ENCODE assay signal across 12 cellular contexts in the genomic region with DNA sequence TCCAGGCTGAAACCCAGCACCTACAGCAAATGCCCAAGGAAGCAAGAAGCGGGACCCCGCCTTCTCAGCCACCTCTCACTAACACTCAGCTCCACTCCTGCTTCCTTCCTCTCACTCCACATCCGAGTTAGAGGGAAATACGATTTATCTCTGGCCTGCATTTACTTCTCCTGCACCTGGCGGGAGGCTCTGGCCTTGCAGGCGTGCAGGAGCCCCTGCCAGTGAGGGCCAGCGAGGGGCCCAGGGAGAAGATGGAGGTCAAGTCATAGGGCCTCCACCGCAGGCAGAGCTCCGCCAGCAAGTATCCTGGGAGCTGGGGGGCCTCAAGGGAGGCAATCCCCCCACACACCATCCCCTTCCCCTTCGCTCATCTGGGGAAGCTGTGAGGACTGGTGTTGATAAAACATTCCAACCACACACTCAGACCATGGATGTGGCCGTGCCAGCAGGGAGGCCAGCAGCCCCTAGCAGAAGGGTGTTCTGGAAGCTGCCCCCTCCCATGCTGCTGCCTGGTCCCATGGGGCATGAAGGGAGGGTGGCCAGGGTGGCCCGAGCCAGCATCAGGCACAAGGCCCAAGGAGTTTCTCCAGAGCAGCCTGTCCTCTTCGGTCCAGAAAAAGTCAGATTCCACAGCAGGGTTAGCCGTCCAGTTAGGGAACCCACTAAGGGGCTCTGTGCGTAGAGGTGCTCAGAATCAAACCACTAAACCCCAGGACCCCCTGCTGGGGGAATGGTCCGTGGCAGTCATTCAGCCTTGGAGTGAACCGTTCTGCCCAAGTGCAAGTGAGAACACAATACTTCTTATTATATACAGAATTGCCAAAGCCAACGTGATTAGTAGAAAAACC.
DNase-seq lines count a peak whose midpoint lies in the region; ATAC-seq, FAIRE-seq and TF ChIP-seq lines count a peak whose summit lies in the region.
"Had no signal": no experiment of that assay in that cellular context is flagged by ENCODE, and none has a peak within 500 bp of the region (broad histone marks: within the 10 kb centered on the region; RNA-seq: fewer than 3 reads in every experiment).

No MANE protein-coding gene starts in this region.

- intact Hi-C loops in spleen (cut with DNase I; ENCODE audit: low total_unique reads): no loop called here

- H3K36me3 Mint-ChIP-seq in H9 (ENCODE audit: insufficient read depth in 1 of 3, low read depth in 3 of 3): peaks cover 7 to 11% (median 9%) of the 10 kb centered on the region in 3 experiments

- no peaks in the 10 kb centered on the region for H3K27me3 ChIP-seq in H9 (ENCODE audit: insufficient read depth, low read length)
- H3K27me3 ChIP-seq in spleen (replicated peaks in 1 of 7): no peaks in the 10 kb centered on the region

- no peak overlapping the region for H3T11ph ChIP-seq in H9 (ENCODE audit: low read length)

- DNase-seq in H9 (peak; percentile 18), caudate nucleus (lab: John Stamatoyannopoulos, UW) (no peak), left lobe of liver (ENCODE audit: low spot score) (peak; percentile 37), spleen (peak; percentile 66), HTR-8/SVneo (ENCODE audit: insufficient read length, low spot score) (no peak), KG1 (lab: John Stamatoyannopoulos, UW) (no peak), germinal center (ENCODE audit: low spot score) (no peak)
- DNase-seq: DMS153, NCI-H2171 had no signal

- peaks cover 11 to 18% of the 10 kb centered on the region in 2 experiments for H3K4me1 Mint-ChIP-seq in H9

- peak overlapping the region in 4 of 8 donors; percentile 4 to 54 (median 33) for H3K4me3 ChIP-seq in spleen

- no peak for FAIRE-seq in HTR-8/SVneo (lab: Jason Lieb, UNC)

- H3K4me2 ChIP-seq in H9 (ENCODE audit: insufficient read depth, insufficient read length, low read length): no peak overlapping the region

- H2BK15ac ChIP-seq in H9 (ENCODE audit: low read depth, low read length): no peak overlapping the region

- no peak overlapping the region for H3K14ac ChIP-seq in H9 (ENCODE audit: insufficient read depth, low read length)

- H3K27me3 Mint-ChIP-seq in H9 (ENCODE audit: low read depth): no peaks in the 10 kb centered on the region
- H3K27me3 Mint-ChIP-seq: memory B cell had no signal

- no peak overlapping the region for H3K18ac ChIP-seq in H9 (ENCODE audit: insufficient read length, low read depth, low read length)

- H3K4ac ChIP-seq in H9 (ENCODE audit: low read depth, low read length): no peak overlapping the region

- H4K5ac ChIP-seq in H9 (ENCODE audit: insufficient read length, low read depth, low read length): no peak overlapping the region

- peaks cover 0 to 16% (median 0%) of the 10 kb centered on the region in 6 donors for H3K36me3 ChIP-seq in spleen

- H2BK20ac ChIP-seq in H9 (ENCODE audit: low read depth, low read length, poor library complexity, severe bottlenecking): no peak overlapping the region

- TF ChIP-seq POLR2A in spleen (IDR thresholded peaks at IDR 0.05): no peak

- H3K9me3 Mint-ChIP-seq in H9: peaks cover 6 to 8% of the 10 kb centered on the region in 2 experiments; a peak in 4 of 5 replicates

- peaks cover 10% of the 10 kb centered on the region for H3K79me1 ChIP-seq in H9 (ENCODE audit: insufficient read depth, low read depth, low read length, poor library complexity, severe bottlenecking)

- H3K27ac ChIP-seq in H9 (ENCODE audit: insufficient read length, low read depth, low read length) (no peak overlapping the region), caudate nucleus (ENCODE audit: low read depth, low read length) (peak overlapping the region; percentile 71), spleen (peak overlapping the region; percentile 48 to 86 (median 71))
- H3K27ac ChIP-seq: epithelial cell of prostate had no signal

- H3K4me1 ChIP-seq in H9 (ENCODE audit: insufficient read depth, low read length): no peaks in the 10 kb centered on the region
- peaks cover 3 to 87% (median 45%) of the 10 kb centered on the region in 6 donors for H3K4me1 ChIP-seq in spleen

- no peaks in the 10 kb centered on the region for H3K23me2 ChIP-seq in H9 (ENCODE audit: insufficient read length, low read depth, low read length, poor library complexity, severe bottlenecking)

- no peak overlapping the region for H3K23ac ChIP-seq in H9 (ENCODE audit: insufficient read length, low read depth, low read length)

- H4K20me1 ChIP-seq in H9 (ENCODE audit: control insufficient read depth, insufficient read depth, insufficient read length): peaks cover 6% of the 10 kb centered on the region

- no peak overlapping the region for H2BK5ac ChIP-seq in H9 (ENCODE audit: insufficient read length, low read length)

- no peak overlapping the region for H4K91ac ChIP-seq in H9 (ENCODE audit: insufficient read length, low read depth, low read length)

- H2AK5ac ChIP-seq in H9 (ENCODE audit: insufficient read length, low read length): no peak overlapping the region

- peaks cover 9% of the 10 kb centered on the region; the same call in 1 of the 2 replicates for H3K79me2 ChIP-seq in H9 (ENCODE audit: insufficient read depth, low read length)

- ATAC-seq in left lobe of liver (no peak), HG03439 (IDR thresholded peaks at IDR 0.05; ENCODE audit: unreplicated experiment) (no peak)

- no peak overlapping the region for H3K4me3 Mint-ChIP-seq in H9
- H3K4me3 Mint-ChIP-seq: memory B cell had no signal

- no peak overlapping the region for H2AFZ ChIP-seq in H9 (ENCODE audit: low read length)

- no CpG with 5 or more reads among the region's 18 CpGs for WGBS in H9 (ENCODE audit: extremely low coverage, insufficient read length, low lambda C conversion rate)
- whole genome bisulfite sequencing in spleen, 5 donors: 65 to 76% (median 74%) methylated on average over 9 to 18 of the region's 18 CpGs

- H3K9me3 ChIP-seq in H9 (ENCODE audit: control insufficient read depth, low read depth, low read length) (no peaks in the 10 kb centered on the region), spleen (no peaks in the 10 kb centered on the region)

- H4K8ac ChIP-seq in H9 (replicated peaks; ENCODE audit: insufficient read length, low read depth, low read length): no peak overlapping the region

- no peak overlapping the region for H2BK12ac ChIP-seq in H9 (ENCODE audit: insufficient read length, low read depth, low read length)

- TF ChIP-seq CTCF in H9 (conservative IDR thresholded peaks at IDR 0.05) (no peak), spleen (IDR thresholded peaks at IDR 0.05 in 8 of 11, conservative IDR thresholded peaks at IDR 0.05 in 3 of 11) (no peak)

- peak overlapping the region; percentile 7 to 83 (median 79); a peak in 3 of 7 replicates for H3K27ac Mint-ChIP-seq in H9
- H3K27ac Mint-ChIP-seq: memory B cell had no signal

- H2BK120ac ChIP-seq in H9 (ENCODE audit: low read depth, low read length, poor library complexity, severe bottlenecking): no peak overlapping the region

- no peak overlapping the region for H3K56ac ChIP-seq in H9 (ENCODE audit: insufficient read length, low read depth, low read length)

- H3K9ac ChIP-seq in H9 (ENCODE audit: extremely low read depth, insufficient read length, low read length): no peak overlapping the region

Comparison
In these comparisons a context has a peak if more than half of its experiments do, and no peak if none do; other contexts are left out.
1. DNase-seq: peak in H9 (single experiment), left lobe of liver (single experiment) and spleen (single experiment); none in caudate nucleus (0 of 61), HTR-8/SVneo (single experiment), KG1 (single experiment) and germinal center (single experiment).